In the genomic region with DNA sequence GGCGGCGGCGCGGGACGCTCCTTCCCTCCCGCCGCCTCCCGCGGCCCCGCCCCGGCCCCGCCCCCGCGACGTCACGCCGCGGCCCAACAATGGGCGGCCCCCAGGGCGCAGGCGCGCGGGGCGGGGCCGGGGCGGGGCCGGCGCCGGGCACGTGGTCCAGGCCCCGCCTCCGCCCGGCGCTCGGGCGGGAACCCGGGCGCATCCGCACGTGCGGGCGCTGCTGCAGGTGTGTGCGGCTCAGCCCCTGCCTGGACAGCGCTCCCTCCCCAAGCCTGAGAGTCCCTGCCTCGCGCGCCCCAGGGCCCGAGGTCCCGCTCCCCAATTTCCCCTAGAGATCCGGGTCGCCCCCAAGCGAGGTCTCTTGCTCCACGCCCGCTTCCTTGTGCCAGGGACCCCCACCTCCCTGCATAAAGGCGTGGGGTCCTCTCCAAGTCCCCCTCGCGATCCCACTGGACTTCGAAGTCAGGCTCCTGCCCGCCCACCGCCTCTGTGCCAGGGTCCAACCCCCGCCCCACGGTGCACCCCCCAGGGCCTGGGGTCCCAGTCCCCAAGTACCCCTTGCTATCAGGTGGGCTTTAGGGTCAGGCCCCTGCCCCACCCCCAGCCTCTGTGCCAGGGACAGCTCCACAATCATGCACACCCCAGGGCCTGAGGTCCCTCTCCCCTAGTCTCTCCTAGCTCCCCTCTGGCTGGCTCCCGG, we compare ENCODE assay signal across 1 cellular context.
TF ChIP-seq lines count a peak whose summit lies in the region.

MEX3D (minus strand) TSS at position 6 of the 700 bp plus-strand sequence. CDS start 267 bp downstream, outside the sequence.

TF ChIP-seq in HepG2, 621 proteins besides CTCF, POLR2A, EP300 and RAD21 (continued from another document and continues in another):
- TF ChIP-seq, protein P1, sequence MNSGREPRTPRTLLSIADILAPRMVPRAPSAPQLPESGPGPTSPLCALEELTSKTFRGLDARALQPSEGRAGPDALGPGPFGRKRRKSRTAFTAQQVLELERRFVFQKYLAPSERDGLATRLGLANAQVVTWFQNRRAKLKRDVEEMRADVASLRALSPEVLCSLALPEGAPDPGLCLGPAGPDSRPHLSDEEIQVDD (CRISPR knock-in tag; IDR thresholded peaks at IDR 0.05; ENCODE audit: borderline replicate concordance): peak; percentile 88; the same call in 1 of the 2 replicates
- TF ChIP-seq PHF5A (CRISPR knock-in tag; IDR thresholded peaks at IDR 0.05; ENCODE audit: low read depth, unreplicated experiment) (no peak), ZNF563 (CRISPR knock-in tag; IDR thresholded peaks at IDR 0.05) (peak; percentile 92; the same call in 1 of the 2 replicates), ZXDC (CRISPR knock-in tag; IDR thresholded peaks at IDR 0.05) (peak; percentile 73; the same call in 1 of the 2 replicates), BRD4 (CRISPR knock-in tag; IDR thresholded peaks at IDR 0.05) (0 out of 2 replicates have a peak, but pooled peaks have one; percentile 37), TBX2 (CRISPR knock-in tag; IDR thresholded peaks at IDR 0.05; ENCODE audit: borderline replicate concordance) (peak; percentile 79), ZNF362 (CRISPR knock-in tag; IDR thresholded peaks at IDR 0.05; ENCODE audit: borderline replicate concordance) (0 out of 2 replicates have a peak, but pooled peaks have one; percentile 30), ZNF891 (CRISPR knock-in tag; IDR thresholded peaks at IDR 0.05) (no peak), HDAC2 (CRISPR knock-in tag; IDR thresholded peaks at IDR 0.05) (no peak), ZNF331 (CRISPR knock-in tag; IDR thresholded peaks at IDR 0.05) (peak; percentile 17; the same call in 1 of the 2 replicates), FOXJ3 (CRISPR knock-in tag; IDR thresholded peaks at IDR 0.05; ENCODE audit: borderline replicate concordance) (no peak), MEIS2 (CRISPR knock-in tag; IDR thresholded peaks at IDR 0.05) (peak; percentile 90), ZNF691 (CRISPR knock-in tag; IDR thresholded peaks at IDR 0.05; ENCODE audit: borderline replicate concordance, low read depth) (peak; percentile 49; the same call in 1 of the 2 replicates), EEA1 (CRISPR knock-in tag; IDR thresholded peaks at IDR 0.05; ENCODE audit: borderline replicate concordance) (peak; percentile 94), ELF3 (CRISPR knock-in tag; IDR thresholded peaks at IDR 0.05) (0 out of 2 replicates have a peak, but pooled peaks have one; percentile 24), MAX (IDR thresholded peaks at IDR 0.05) (peak; percentile 98), SNAPC2 (CRISPR knock-in tag; IDR thresholded peaks at IDR 0.05) (no peak), ZNF687 (CRISPR knock-in tag; IDR thresholded peaks at IDR 0.05) (peak; percentile 88), ZNF792 (CRISPR knock-in tag; IDR thresholded peaks at IDR 0.05) (peak; percentile 65; the same call in 1 of the 2 replicates)
- TF ChIP-seq, protein P2, sequence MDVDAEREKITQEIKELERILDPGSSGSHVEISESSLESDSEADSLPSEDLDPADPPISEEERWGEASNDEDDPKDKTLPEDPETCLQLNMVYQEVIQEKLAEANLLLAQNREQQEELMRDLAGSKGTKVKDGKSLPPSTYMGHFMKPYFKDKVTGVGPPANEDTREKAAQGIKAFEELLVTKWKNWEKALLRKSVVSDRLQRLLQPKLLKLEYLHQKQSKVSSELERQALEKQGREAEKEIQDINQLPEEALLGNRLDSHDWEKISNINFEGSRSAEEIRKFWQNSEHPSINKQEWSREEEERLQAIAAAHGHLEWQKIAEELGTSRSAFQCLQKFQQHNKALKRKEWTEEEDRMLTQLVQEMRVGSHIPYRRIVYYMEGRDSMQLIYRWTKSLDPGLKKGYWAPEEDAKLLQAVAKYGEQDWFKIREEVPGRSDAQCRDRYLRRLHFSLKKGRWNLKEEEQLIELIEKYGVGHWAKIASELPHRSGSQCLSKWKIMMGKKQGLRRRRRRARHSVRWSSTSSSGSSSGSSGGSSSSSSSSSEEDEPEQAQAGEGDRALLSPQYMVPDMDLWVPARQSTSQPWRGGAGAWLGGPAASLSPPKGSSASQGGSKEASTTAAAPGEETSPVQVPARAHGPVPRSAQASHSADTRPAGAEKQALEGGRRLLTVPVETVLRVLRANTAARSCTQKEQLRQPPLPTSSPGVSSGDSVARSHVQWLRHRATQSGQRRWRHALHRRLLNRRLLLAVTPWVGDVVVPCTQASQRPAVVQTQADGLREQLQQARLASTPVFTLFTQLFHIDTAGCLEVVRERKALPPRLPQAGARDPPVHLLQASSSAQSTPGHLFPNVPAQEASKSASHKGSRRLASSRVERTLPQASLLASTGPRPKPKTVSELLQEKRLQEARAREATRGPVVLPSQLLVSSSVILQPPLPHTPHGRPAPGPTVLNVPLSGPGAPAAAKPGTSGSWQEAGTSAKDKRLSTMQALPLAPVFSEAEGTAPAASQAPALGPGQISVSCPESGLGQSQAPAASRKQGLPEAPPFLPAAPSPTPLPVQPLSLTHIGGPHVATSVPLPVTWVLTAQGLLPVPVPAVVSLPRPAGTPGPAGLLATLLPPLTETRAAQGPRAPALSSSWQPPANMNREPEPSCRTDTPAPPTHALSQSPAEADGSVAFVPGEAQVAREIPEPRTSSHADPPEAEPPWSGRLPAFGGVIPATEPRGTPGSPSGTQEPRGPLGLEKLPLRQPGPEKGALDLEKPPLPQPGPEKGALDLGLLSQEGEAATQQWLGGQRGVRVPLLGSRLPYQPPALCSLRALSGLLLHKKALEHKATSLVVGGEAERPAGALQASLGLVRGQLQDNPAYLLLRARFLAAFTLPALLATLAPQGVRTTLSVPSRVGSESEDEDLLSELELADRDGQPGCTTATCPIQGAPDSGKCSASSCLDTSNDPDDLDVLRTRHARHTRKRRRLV (CRISPR knock-in tag; IDR thresholded peaks at IDR 0.05): 0 out of 2 replicates have a peak, but pooled peaks have one; percentile 40
- TF ChIP-seq, protein P3, sequence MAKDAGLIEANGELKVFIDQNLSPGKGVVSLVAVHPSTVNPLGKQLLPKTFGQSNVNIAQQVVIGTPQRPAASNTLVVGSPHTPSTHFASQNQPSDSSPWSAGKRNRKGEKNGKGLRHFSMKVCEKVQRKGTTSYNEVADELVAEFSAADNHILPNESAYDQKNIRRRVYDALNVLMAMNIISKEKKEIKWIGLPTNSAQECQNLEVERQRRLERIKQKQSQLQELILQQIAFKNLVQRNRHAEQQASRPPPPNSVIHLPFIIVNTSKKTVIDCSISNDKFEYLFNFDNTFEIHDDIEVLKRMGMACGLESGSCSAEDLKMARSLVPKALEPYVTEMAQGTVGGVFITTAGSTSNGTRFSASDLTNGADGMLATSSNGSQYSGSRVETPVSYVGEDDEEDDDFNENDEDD (CRISPR knock-in tag; IDR thresholded peaks at IDR 0.05; ENCODE audit: borderline replicate concordance): peak; percentile 98
- TF ChIP-seq, protein P4, sequence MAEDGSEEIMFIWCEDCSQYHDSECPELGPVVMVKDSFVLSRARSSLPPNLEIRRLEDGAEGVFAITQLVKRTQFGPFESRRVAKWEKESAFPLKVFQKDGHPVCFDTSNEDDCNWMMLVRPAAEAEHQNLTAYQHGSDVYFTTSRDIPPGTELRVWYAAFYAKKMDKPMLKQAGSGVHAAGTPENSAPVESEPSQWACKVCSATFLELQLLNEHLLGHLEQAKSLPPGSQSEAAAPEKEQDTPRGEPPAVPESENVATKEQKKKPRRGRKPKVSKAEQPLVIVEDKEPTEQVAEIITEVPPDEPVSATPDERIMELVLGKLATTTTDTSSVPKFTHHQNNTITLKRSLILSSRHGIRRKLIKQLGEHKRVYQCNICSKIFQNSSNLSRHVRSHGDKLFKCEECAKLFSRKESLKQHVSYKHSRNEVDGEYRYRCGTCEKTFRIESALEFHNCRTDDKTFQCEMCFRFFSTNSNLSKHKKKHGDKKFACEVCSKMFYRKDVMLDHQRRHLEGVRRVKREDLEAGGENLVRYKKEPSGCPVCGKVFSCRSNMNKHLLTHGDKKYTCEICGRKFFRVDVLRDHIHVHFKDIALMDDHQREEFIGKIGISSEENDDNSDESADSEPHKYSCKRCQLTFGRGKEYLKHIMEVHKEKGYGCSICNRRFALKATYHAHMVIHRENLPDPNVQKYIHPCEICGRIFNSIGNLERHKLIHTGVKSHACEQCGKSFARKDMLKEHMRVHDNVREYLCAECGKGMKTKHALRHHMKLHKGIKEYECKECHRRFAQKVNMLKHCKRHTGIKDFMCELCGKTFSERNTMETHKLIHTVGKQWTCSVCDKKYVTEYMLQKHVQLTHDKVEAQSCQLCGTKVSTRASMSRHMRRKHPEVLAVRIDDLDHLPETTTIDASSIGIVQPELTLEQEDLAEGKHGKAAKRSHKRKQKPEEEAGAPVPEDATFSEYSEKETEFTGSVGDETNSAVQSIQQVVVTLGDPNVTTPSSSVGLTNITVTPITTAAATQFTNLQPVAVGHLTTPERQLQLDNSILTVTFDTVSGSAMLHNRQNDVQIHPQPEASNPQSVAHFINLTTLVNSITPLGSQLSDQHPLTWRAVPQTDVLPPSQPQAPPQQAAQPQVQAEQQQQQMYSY (CRISPR knock-in tag; IDR thresholded peaks at IDR 0.05): peak; percentile 45; the same call in 1 of the 2 replicates
